Comparison of ENCODE assay signal across 8 cellular contexts in genomic region chr18:37944871-37945270, GRCh38.
"Had no signal": no experiment of that assay in that cellular context is flagged by ENCODE, and none has a peak within 500 bp of the region (broad histone marks: within the 10 kb centered on the region; RNA-seq: fewer than 3 reads in every experiment).

No MANE protein-coding gene starts in this region.

- DNase-seq: GM23248, GOT3, H7, H9, HCEC 1CT, HFFc6 had no signal

- ATAC-seq: GM23338, HCT116 had no signal
